In the genomic region with DNA sequence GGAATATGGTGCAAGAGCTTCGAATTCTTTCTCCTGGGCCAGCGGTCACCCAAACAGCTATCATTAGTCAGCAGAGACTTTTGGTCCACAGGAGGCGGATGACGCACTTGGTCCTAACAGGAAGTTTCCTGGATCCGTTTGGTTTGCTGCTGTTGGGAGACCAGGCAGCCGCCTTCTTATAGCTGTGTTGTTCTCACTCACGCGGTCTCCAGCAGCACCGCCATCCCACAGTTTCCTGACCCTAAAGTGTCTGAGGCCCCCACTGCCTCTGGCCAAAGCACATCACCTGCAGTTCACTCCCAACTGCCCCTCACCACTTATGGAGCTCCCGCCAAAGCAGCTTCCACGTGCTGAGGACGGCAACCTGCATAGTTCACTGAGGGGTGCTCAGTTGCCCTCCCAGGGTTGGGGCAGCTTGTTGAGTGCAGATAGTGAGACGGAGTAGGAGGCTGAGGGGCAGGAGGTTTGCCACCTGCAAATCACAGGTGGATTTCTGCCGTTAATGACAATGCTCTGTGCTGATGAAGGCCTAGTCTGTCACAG, we compare ENCODE assay signal across 14 cellular contexts.
DNase-seq lines count a peak whose midpoint lies in the region; ATAC-seq and TF ChIP-seq lines count a peak whose summit lies in the region.
"Had no signal": no experiment of that assay in that cellular context is flagged by ENCODE, and none has a peak within 500 bp of the region (broad histone marks: within the 10 kb centered on the region; RNA-seq: fewer than 3 reads in every experiment).

No MANE protein-coding gene starts in this region.

- H3K4me3 Mint-ChIP-seq in H9: no peak overlapping the region
- no peak overlapping the region for H3K4me3 Mint-ChIP-seq in activated T-helper 17 cell treated with anti-CD3 and anti-CD28 coated beads, Interleukin-2, amount 50 U/mL, for 72 hours
- H3K4me3 Mint-ChIP-seq: CD8-positive, alpha-beta T cell had no signal

- no peak overlapping the region for H3K27ac ChIP-seq in H9 (ENCODE audit: insufficient read length, low read depth, low read length)
- peak overlapping the region in 2 of 5 donors; percentile 50 to 58 for H3K27ac ChIP-seq in stomach
- H3K27ac ChIP-seq: SJSA1 had no signal

- no peaks in the 10 kb centered on the region for H3K36me3 ChIP-seq in stomach
- H3K36me3 ChIP-seq: BE2C, SJSA1 had no signal

- no peak for TF ChIP-seq EP300 in stomach (IDR thresholded peaks at IDR 0.05)

- H3K27me3 Mint-ChIP-seq in H9 (ENCODE audit: low read depth): peaks cover 10% of the 10 kb centered on the region
- peaks cover 33% of the 10 kb centered on the region for H3K27me3 Mint-ChIP-seq in activated T-helper 17 cell treated with anti-CD3 and anti-CD28 coated beads, Interleukin-2, amount 50 U/mL, for 72 hours

- H3K27ac Mint-ChIP-seq in H9: no peak overlapping the region
- no peak overlapping the region for H3K27ac Mint-ChIP-seq in activated T-helper 17 cell treated with anti-CD3 and anti-CD28 coated beads, Interleukin-2, amount 50 U/mL, for 72 hours
- H3K27ac Mint-ChIP-seq: CD8-positive, alpha-beta T cell had no signal

- no peaks in the 10 kb centered on the region for H3K79me1 ChIP-seq in H9 (ENCODE audit: insufficient read depth, low read depth, low read length, poor library complexity, severe bottlenecking)

- in situ Hi-C loops in astrocyte of the spinal cord (cut with HindIII; ENCODE audit: low sequenced_read_pairs): no loop called here

- H3K9me3 ChIP-seq in H9 (ENCODE audit: control insufficient read depth, low read depth, low read length): no peaks in the 10 kb centered on the region
- no peaks in the 10 kb centered on the region for H3K9me3 ChIP-seq in stomach
- H3K9me3 ChIP-seq: BE2C had no signal

- H3K23ac ChIP-seq in H9 (ENCODE audit: insufficient read length, low read depth, low read length): no peak overlapping the region

- no peak overlapping the region for H3K18ac ChIP-seq in H9 (ENCODE audit: insufficient read length, low read depth, low read length)

- no peaks in the 10 kb centered on the region for H3K79me2 ChIP-seq in H9 (ENCODE audit: insufficient read depth, low read length)

- no peak overlapping the region for H3T11ph ChIP-seq in H9 (ENCODE audit: low read length)

- H2AK5ac ChIP-seq in H9 (ENCODE audit: insufficient read length, low read length): no peak overlapping the region

- H3K27me3 ChIP-seq in H9 (ENCODE audit: insufficient read depth, low read length) (no peaks in the 10 kb centered on the region), stomach (peaks cover 0 to 24% (median 8%) of the 10 kb centered on the region in 3 donors)
- H3K27me3 ChIP-seq: SJSA1 had no signal

- no peak overlapping the region for H2BK5ac ChIP-seq in H9 (ENCODE audit: insufficient read length, low read length)

- H3K4me2 ChIP-seq in H9 (ENCODE audit: insufficient read depth, insufficient read length, low read length): no peak overlapping the region

- no peak overlapping the region for H3K56ac ChIP-seq in H9 (ENCODE audit: insufficient read length, low read depth, low read length)

- no peak for ATAC-seq in left lobe of liver
- ATAC-seq in activated T-helper 17 cell treated with anti-CD3 and anti-CD28 coated beads, Interleukin-2, amount 50 U/mL, for 72 hours (replicated peaks): no peak
- ATAC-seq: CD8-positive, alpha-beta T cell had no signal

- no peak overlapping the region for H2BK12ac ChIP-seq in H9 (ENCODE audit: insufficient read length, low read depth, low read length)

- no peak overlapping the region for H4K91ac ChIP-seq in H9 (ENCODE audit: insufficient read length, low read depth, low read length)

- H3K4ac ChIP-seq in H9 (ENCODE audit: low read depth, low read length): no peak overlapping the region

- no peaks in the 10 kb centered on the region for H3K23me2 ChIP-seq in H9 (ENCODE audit: insufficient read length, low read depth, low read length, poor library complexity, severe bottlenecking)

- no peak overlapping the region for H4K8ac ChIP-seq in H9 (replicated peaks; ENCODE audit: insufficient read length, low read depth, low read length)

- no peak overlapping the region for H2BK15ac ChIP-seq in H9 (ENCODE audit: low read depth, low read length)

- no peak for TF ChIP-seq POLR2A in stomach (IDR thresholded peaks at IDR 0.05)

- no CpG with 5 or more reads among the region's 14 CpGs for WGBS in H9 (ENCODE audit: extremely low coverage, insufficient read length, low lambda C conversion rate)
- WGBS in stomach, 5 donors: 85 to 96% (median 94%) methylated on average over 14 of the region's 14 CpGs

- TF ChIP-seq CTCF in H9 (conservative IDR thresholded peaks at IDR 0.05) (no peak), astrocyte of the spinal cord (IDR thresholded peaks at IDR 0.05; ENCODE audit: low read depth, low read length) (no peak), stomach (IDR thresholded peaks at IDR 0.05) (no peak)

- no peak overlapping the region for H4K5ac ChIP-seq in H9 (ENCODE audit: insufficient read length, low read depth, low read length)

- no peak overlapping the region for H2BK120ac ChIP-seq in H9 (ENCODE audit: low read depth, low read length, poor library complexity, severe bottlenecking)

- H3K9ac ChIP-seq in H9 (ENCODE audit: extremely low read depth, insufficient read length, low read length): no peak overlapping the region

- H2AFZ ChIP-seq in H9 (ENCODE audit: low read length): no peak overlapping the region

- H3K36me3 Mint-ChIP-seq in H9 (ENCODE audit: insufficient read depth in 1 of 3, low read depth in 3 of 3): no peaks in the 10 kb centered on the region; a peak in 1 of 7 replicates
- no peaks in the 10 kb centered on the region for H3K36me3 Mint-ChIP-seq in activated T-helper 17 cell treated with anti-CD3 and anti-CD28 coated beads, Interleukin-2, amount 50 U/mL, for 72 hours (ENCODE audit: low read depth)
- H3K36me3 Mint-ChIP-seq: CD8-positive, alpha-beta T cell had no signal

- H3K4me3 ChIP-seq in astrocyte of the spinal cord (ENCODE audit: low read depth, low read length): no peak overlapping the region
- H3K4me3 ChIP-seq in stomach: no peak overlapping the region
- H3K4me3 ChIP-seq: SJSA1 had no signal

- no peaks in the 10 kb centered on the region; a peak in 2 of 4 replicates for H3K4me1 Mint-ChIP-seq in H9
- H3K4me1 Mint-ChIP-seq in activated T-helper 17 cell treated with anti-CD3 and anti-CD28 coated beads, Interleukin-2, amount 50 U/mL, for 72 hours: no peaks in the 10 kb centered on the region

- H3K4me1 ChIP-seq in H9 (ENCODE audit: insufficient read depth, low read length) (no peaks in the 10 kb centered on the region), stomach (peaks cover 0 to 19% (median 6%) of the 10 kb centered on the region in 4 donors)
- H3K4me1 ChIP-seq: BE2C, SJSA1 had no signal

- intact Hi-C loops in stomach (cut with DNase I; ENCODE audit: low total_unique reads): no loop called here

- H3K14ac ChIP-seq in H9 (ENCODE audit: insufficient read depth, low read length): no peak overlapping the region

- H2BK20ac ChIP-seq in H9 (ENCODE audit: low read depth, low read length, poor library complexity, severe bottlenecking): no peak overlapping the region

- H3K9me3 Mint-ChIP-seq in H9: no peaks in the 10 kb centered on the region
- no peaks in the 10 kb centered on the region for H3K9me3 Mint-ChIP-seq in activated T-helper 17 cell treated with anti-CD3 and anti-CD28 coated beads, Interleukin-2, amount 50 U/mL, for 72 hours
- H3K9me3 Mint-ChIP-seq: CD8-positive, alpha-beta T cell had no signal

- DNase-seq in H9 (peak; percentile 17), astrocyte of the spinal cord (ENCODE audit: low read depth, low spot score) (peak; percentile 14), left lobe of liver (ENCODE audit: low spot score) (peak; percentile 39), stomach (peak; percentile 16), DMS114 treated with DMSO at 0.1 percent for 48 hours (lab: John Stamatoyannopoulos, UW; ENCODE audit: unreplicated experiment) (no peak), GM19240 (ENCODE audit: insufficient read length, low spot score) (no peak)
- DNase-seq: BE2C, DMS79, HCEC 1CT, NCI-H1105 treated with DMSO at 0.1 percent for 48 hours, NCI-H187 treated with DMSO at 0.1 percent for 48 hours had no signal

- no peaks in the 10 kb centered on the region for H4K20me1 ChIP-seq in H9 (ENCODE audit: control insufficient read depth, insufficient read depth, insufficient read length)

Comparison
In these comparisons a context has a peak if more than half of its experiments do, and no peak if none do; other contexts are left out.
1. DNase-seq: peak in H9 (single experiment), astrocyte of the spinal cord (single experiment), left lobe of liver (single experiment) and stomach (single experiment); none in DMS114 treated with DMSO at 0.1 percent for 48 hours (single experiment) and GM19240 (single experiment).